Comparison of ENCODE assay signal across 20 cellular contexts in genomic region chr10:68759223-68759863, GRCh38. TPM values are rescaled to one million over a fixed set of nuclear protein-coding genes. Genes with fewer than 3 reads are reported as not detected.
DNase-seq lines count a peak whose midpoint lies in the region; ATAC-seq, FAIRE-seq and TF ChIP-seq lines count a peak whose summit lies in the region.
"Had no signal": no experiment of that assay in that cellular context is flagged by ENCODE, and none has a peak within 500 bp of the region (broad histone marks: within the 10 kb centered on the region; RNA-seq: fewer than 3 reads in every experiment).

No MANE protein-coding gene starts in this region.

- TF ChIP-seq CTCF in HepG2 (CRISPR knock-in tag; IDR thresholded peaks at IDR 0.05): no peak
- TF ChIP-seq CTCF in right lobe of liver (IDR thresholded peaks at IDR 0.05): no peak
- TF ChIP-seq CTCF in endothelial cell of umbilical vein (IDR thresholded peaks at IDR 0.05; ENCODE audit: extremely low read depth in 1 of 2, insufficient read depth in 1 of 2, low read depth in 1 of 2, low read length in 2 of 2): no peak
- TF ChIP-seq CTCF in progenitor cell of endocrine pancreas (IDR thresholded peaks at IDR 0.05; ENCODE audit: unreplicated experiment): no peak
- no peak for TF ChIP-seq CTCF in WTC11 (IDR thresholded peaks at IDR 0.05)

- TF ChIP-seq EP300 in HepG2 (IDR thresholded peaks at IDR 0.05; ENCODE audit: low read depth in 2 of 2, low read length in 2 of 2) (no peak), HepG2 (CRISPR knock-in tag; IDR thresholded peaks at IDR 0.05; ENCODE audit: borderline replicate concordance) (no peak)

- WGBS in HepG2 (ENCODE audit: low lambda C conversion rate): 97% methylated on average over 6 of the region's 6 CpGs
- 93% methylated on average over 4 of the region's 6 CpGs for WGBS in right lobe of liver (ENCODE audit: insufficient coverage, low coverage, low lambda C conversion rate, missing lambda C conversion rate)

- no peaks in the 10 kb centered on the region for H3K27me3 ChIP-seq in HepG2 (ENCODE audit: control insufficient read depth in 1 of 2, insufficient read depth in 2 of 2, low read length in 2 of 2)
- no peaks in the 10 kb centered on the region for H3K27me3 ChIP-seq in right lobe of liver
- no peaks in the 10 kb centered on the region for H3K27me3 ChIP-seq in endothelial cell of umbilical vein (ENCODE audit: control insufficient read depth in 2 of 2, insufficient read depth in 2 of 2, low read length in 2 of 2)

- TF ChIP-seq POLR2A in HepG2 (IDR thresholded peaks at IDR 0.05; ENCODE audit: insufficient read depth in 1 of 2, low read depth in 2 of 2, low read length in 2 of 2): no peak
- no peak for TF ChIP-seq POLR2A in right lobe of liver (IDR thresholded peaks at IDR 0.05)
- TF ChIP-seq POLR2A in endothelial cell of umbilical vein (IDR thresholded peaks at IDR 0.05; ENCODE audit: low read depth, low read length): no peak

- H3K36me3 Mint-ChIP-seq in progenitor cell of endocrine pancreas (ENCODE audit: insufficient read depth) (peaks cover 25% of the 10 kb centered on the region), WTC11 (peaks cover 66% of the 10 kb centered on the region)

- H3K79me2 ChIP-seq in HepG2 (ENCODE audit: insufficient read depth, low read length): no peaks in the 10 kb centered on the region
- H3K79me2 ChIP-seq in endothelial cell of umbilical vein (ENCODE audit: control insufficient read depth, insufficient read depth, low read length): peaks cover 4% of the 10 kb centered on the region

- no peak for TF ChIP-seq RAD21 in HepG2 (CRISPR knock-in tag; IDR thresholded peaks at IDR 0.05)

- peaks cover 15 to 62% of the 10 kb centered on the region in 2 experiments for H3K36me3 ChIP-seq in HepG2 (replicated peaks in 1 of 2; ENCODE audit: control insufficient read depth in 1 of 2, insufficient read depth in 2 of 2, low read length in 2 of 2)
- peaks cover 6 to 80% (median 50%) of the 10 kb centered on the region in 4 donors for H3K36me3 ChIP-seq in right lobe of liver
- peaks cover 30 to 42% of the 10 kb centered on the region in 2 experiments for H3K36me3 ChIP-seq in endothelial cell of umbilical vein (ENCODE audit: control insufficient read depth in 2 of 2, extremely low read depth in 1 of 2, insufficient read depth in 2 of 2, low read length in 2 of 2)

- H3K27me3 Mint-ChIP-seq in progenitor cell of endocrine pancreas (no peaks in the 10 kb centered on the region), WTC11 (ENCODE audit: low read depth) (no peaks in the 10 kb centered on the region)
- H3K27me3 Mint-ChIP-seq: CD4-positive, alpha-beta T cell; IgD-negative memory B cell had no signal

- H3K9me1 ChIP-seq in endothelial cell of umbilical vein (replicated peaks; ENCODE audit: control insufficient read depth, extremely low read depth, insufficient read depth, low read length): no peaks in the 10 kb centered on the region

- peaks cover 18% of the 10 kb centered on the region for H3K4me1 ChIP-seq in HepG2 (ENCODE audit: insufficient read depth, low read length)
- peaks cover 0 to 3% (median 0%) of the 10 kb centered on the region in 4 donors for H3K4me1 ChIP-seq in right lobe of liver
- H3K4me1 ChIP-seq in endothelial cell of umbilical vein (ENCODE audit: control insufficient read depth, extremely low read depth, insufficient read depth, low read length): peaks cover 8% of the 10 kb centered on the region
- H3K4me1 ChIP-seq: A549, Caco-2 had no signal

- H3K4me2 ChIP-seq in HepG2 (ENCODE audit: low read depth, low read length): no peak overlapping the region
- H3K4me2 ChIP-seq in endothelial cell of umbilical vein (ENCODE audit: insufficient read depth, low read length): no peak overlapping the region
- H3K4me2 ChIP-seq: A549 had no signal

- H3K4me3 ChIP-seq in HepG2 (replicated peaks in 1 of 3; ENCODE audit: insufficient read depth in 1 of 3, low read depth in 2 of 3, low read length in 3 of 3) (no peak overlapping the region), right lobe of liver (no peak overlapping the region), endothelial cell of umbilical vein (replicated peaks in 1 of 3; ENCODE audit: insufficient read depth in 1 of 3, low read depth in 1 of 3, low read length in 3 of 3) (no peak overlapping the region)
- H3K4me3 ChIP-seq: A549 had no signal

- H3K9me3 ChIP-seq in HepG2 (ENCODE audit: low read length) (no peaks in the 10 kb centered on the region), right lobe of liver (no peaks in the 10 kb centered on the region), endothelial cell of umbilical vein (replicated peaks; ENCODE audit: control insufficient read depth, insufficient read depth, low read length) (no peaks in the 10 kb centered on the region)
- H3K9me3 ChIP-seq: A549, Caco-2 had no signal

- intact Hi-C loops in HepG2 (cut with micrococcal nuclease; ENCODE audit: unreplicated experiment): no loop called here
- intact Hi-C loops in right lobe of liver (cut with DNase I): no loop called here
- intact Hi-C loops in endothelial cell of umbilical vein (cut with micrococcal nuclease): no loop called here

- CTCF ChIA-PET in HepG2 (lab: Yijun Ruan, JAX; ENCODE audit: low intra/inter-chr PET ratio, low total read pairs) (no interaction called here), endothelial cell of umbilical vein (lab: Charles Lee) (interaction anchor here (1.2 kb wide), 2 partner anchors 12 to 209 kb away, joined by 3 to 5 read pairs; no protein-coding TSS in a partner anchor), WTC11 (lab: Charles Lee) (interaction anchor here (1.3 kb wide), 1 partner anchor 209 kb away, joined by 4 read pairs; no protein-coding TSS in a partner anchor)

- H3K4me3 Mint-ChIP-seq in progenitor cell of endocrine pancreas (ENCODE audit: low read depth) (no peak overlapping the region), WTC11 (no peak overlapping the region)
- H3K4me3 Mint-ChIP-seq: CD4-positive, alpha-beta T cell; IgD-negative memory B cell had no signal

- ATAC-seq in HepG2 (peak; percentile 56; the same call in 2 of the 3 replicates), right lobe of liver (no peak), WTC11 (no peak), GM21528 (IDR thresholded peaks at IDR 0.05; ENCODE audit: low FRiP score, unreplicated experiment) (no peak)
- ATAC-seq: A549 had no signal

- BruUV-seq in HepG2 (replicated peaks; lab: Mats Ljungman, UMichigan) (no TSS peak), endothelial cell of umbilical vein (replicated peaks; lab: Mats Ljungman, UMichigan) (TSS peak; percentile 4)

- H3K27ac Mint-ChIP-seq in progenitor cell of endocrine pancreas (peak overlapping the region; percentile 24), WTC11 (no peak overlapping the region)
- H3K27ac Mint-ChIP-seq: CD4-positive, alpha-beta T cell; IgD-negative memory B cell had no signal

- POLR2A ChIA-PET in HepG2 (lab: Yijun Ruan, JAX) (interaction anchor here (1.7 kb wide), 1 partner anchor 38 kb away, joined by 3 read pairs; the partner anchor contains the start of gene CCAR1), endothelial cell of umbilical vein (lab: Charles Lee) (no interaction called here), WTC11 (lab: Charles Lee) (no interaction called here)

- no peaks in the 10 kb centered on the region for H3K9me3 Mint-ChIP-seq in progenitor cell of endocrine pancreas (ENCODE audit: low read depth)
- H3K9me3 Mint-ChIP-seq in WTC11: no peaks in the 10 kb centered on the region
- H3K9me3 Mint-ChIP-seq: CD4-positive, alpha-beta T cell; IgD-negative memory B cell had no signal

- H3K27ac ChIP-seq in HepG2 (ENCODE audit: extremely low read length, insufficient read depth, low read length): peak overlapping the region; percentile 40
- no peak overlapping the region for H3K27ac ChIP-seq in right lobe of liver
- no peak overlapping the region for H3K27ac ChIP-seq in endothelial cell of umbilical vein (ENCODE audit: insufficient read depth, low read depth, low read length)
- H3K27ac ChIP-seq: 22Rv1, A549, C4-2B, HL-60 had no signal

- no peak for FAIRE-seq in HepG2 (lab: Jason Lieb, UNC)
- FAIRE-seq in endothelial cell of umbilical vein (lab: Jason Lieb, UNC): no peak
- FAIRE-seq: A549, H54 had no signal

- in situ Hi-C loops in HepG2 (cut with HindIII; ENCODE audit: extremely low pct_ligation_motif_present, low pct_unique_long_range_greater_than_20kb): no loop called here

- H3K9ac ChIP-seq in HepG2 (ENCODE audit: insufficient read depth, low read depth, low read length) (no peak overlapping the region), endothelial cell of umbilical vein (replicated peaks; ENCODE audit: extremely low read depth, insufficient read depth, low read length) (no peak overlapping the region)

- DNase-seq in HepG2 (ENCODE audit: low spot score) (no peak), right lobe of liver (no peak), endothelial cell of umbilical vein (ENCODE audit: low read depth, low spot score) (no peak), progenitor cell of endocrine pancreas (ENCODE audit: low spot score, unreplicated experiment) (no peak), WTC11 (ENCODE audit: low spot score) (no peak), NCI-H345 treated with DMSO at 0.1 percent for 48 hours (lab: John Stamatoyannopoulos, UW; ENCODE audit: unreplicated experiment) (no peak)
- DNase-seq: AML-193; Caco-2; CD4-positive, alpha-beta T cell; DMS153; DMS79 treated with DMSO at 0.1 percent for 48 hours; GF-D8; HCEC 1CT had no signal

- H2AFZ ChIP-seq in HepG2 (ENCODE audit: low read length) (no peak overlapping the region), endothelial cell of umbilical vein (ENCODE audit: low read depth, low read length) (no peak overlapping the region)

- dilution Hi-C loops in endothelial cell of umbilical vein (cut with MboI; ENCODE audit: extremely low pct_ligation_motif_present, low sequenced_read_pairs): no loop called here

- no peaks in the 10 kb centered on the region for H4K20me1 ChIP-seq in HepG2 (ENCODE audit: insufficient read depth, low read length)
- no peaks in the 10 kb centered on the region for H4K20me1 ChIP-seq in endothelial cell of umbilical vein (replicated peaks; ENCODE audit: control insufficient read depth, extremely low read depth, insufficient read depth, low read length)

- H3K4me1 Mint-ChIP-seq in progenitor cell of endocrine pancreas (ENCODE audit: low read depth): no peaks in the 10 kb centered on the region
- H3K4me1 Mint-ChIP-seq in WTC11: no peaks in the 10 kb centered on the region

RNA-seq across cellular contexts. Expression of gene CCAR1, which starts 38.3 kb away (rescaled TPM):
- total RNA-seq in HepG2 (2016; rRNA removed; fragmentation: Illumina TruSeq; extraction: Trizol) (81.6 and 104 TPM in 2 replicates), right lobe of liver (10 to 100 TPM; 16.9 to 30.6 (median 22.4) TPM), endothelial cell of umbilical vein (83.3 and 92.9 TPM in 2 replicates), progenitor cell of endocrine pancreas (150 and 156 TPM in 2 replicates), WTC11 (2021) (75.0 to 95.4 TPM (median 79.7 TPM) in 3 replicates)
- total RNA-seq in HepG2 (2016; cell fraction: cytosol; rRNA removed; fragmentation: Illumina TruSeq; extraction: Trizol; ENCODE audit: low read depth): 33.8 and 37.3 TPM in 2 replicates
- 77.0 and 96.0 TPM in 2 replicates for total RNA-seq in HepG2 (2016; cell fraction: insoluble cytoplasmic fraction; rRNA removed; fragmentation: Illumina TruSeq; extraction: Trizol)
- 31.6 and 34.4 TPM in 2 replicates for total RNA-seq in HepG2 (2016; cell fraction: membrane; rRNA removed; fragmentation: Illumina TruSeq; extraction: Trizol)
- 76.9 and 84.6 TPM in 2 replicates for total RNA-seq in HepG2 (2016; cell fraction: nucleus; rRNA removed; fragmentation: Illumina TruSeq; extraction: Trizol)
- polyA plus RNA-seq in HepG2 (2011; rRNA removed) (54.2 and 74.5 TPM in 2 replicates), endothelial cell of umbilical vein (59.8 and 87.0 TPM in 2 replicates)
- polyA plus RNA-seq in HepG2 (2011; cell fraction: cytosol; rRNA removed): 31.8 and 34.2 TPM in 2 replicates
- 59.5 and 83.3 TPM in 2 replicates for polyA plus RNA-seq in HepG2 (2011; cell fraction: nucleus; rRNA removed)
- 27.3 and 47.5 TPM in 2 replicates for polyA plus RNA-seq in HepG2 (2012)
- 4.6 and 6.3 TPM in 2 replicates for polyA plus RNA-seq in HepG2 (2016; cell fraction: cytosol; fragmentation: Illumina TruSeq; extraction: Trizol; ENCODE audit: low read depth)
- polyA plus RNA-seq in HepG2 (2016; cell fraction: insoluble cytoplasmic fraction; fragmentation: Illumina TruSeq; extraction: Trizol; ENCODE audit: low read depth): 133 and 144 TPM in 2 replicates
- 11.6 and 13.0 TPM in 2 replicates for polyA plus RNA-seq in HepG2 (2016; cell fraction: membrane; fragmentation: Illumina TruSeq; extraction: Trizol; ENCODE audit: low read depth)
- polyA plus RNA-seq in HepG2 (2016; cell fraction: nucleus; fragmentation: Illumina TruSeq; extraction: Trizol; ENCODE audit: insufficient read depth, low read depth): 172 and 183 TPM in 2 replicates
- polyA minus RNA-seq in HepG2 (2011; rRNA and poly(A)+ RNA removed; ENCODE audit: low replicate concordance): 87.1 and 175 TPM in 2 replicates
- polyA minus RNA-seq in HepG2 (2011; cell fraction: cytosol; rRNA and poly(A)+ RNA removed): 16.8 and 18.1 TPM in 2 replicates
- polyA minus RNA-seq in HepG2 (2011; cell fraction: nucleus; rRNA and poly(A)+ RNA removed): 78.9 and 99.3 TPM in 2 replicates
- polyA plus RNA-seq in endothelial cell of umbilical vein (2011; cell fraction: cytosol; rRNA removed): 35.2 and 36.0 TPM in 2 replicates
- 156 and 191 TPM in 2 replicates for polyA plus RNA-seq in endothelial cell of umbilical vein (2011; cell fraction: nucleus; rRNA removed)
- 58.1 and 67.2 TPM in 2 replicates for polyA plus RNA-seq in endothelial cell of umbilical vein (2012)
- polyA minus RNA-seq in endothelial cell of umbilical vein: 166 and 167 TPM in 2 replicates
- 28.5 TPM for polyA minus RNA-seq in endothelial cell of umbilical vein (2011; cell fraction: cytosol; rRNA and poly(A)+ RNA removed)
- 121 and 147 TPM in 2 replicates for polyA minus RNA-seq in endothelial cell of umbilical vein (2011; cell fraction: nucleus; rRNA and poly(A)+ RNA removed)
